16 cellular contexts compared by ENCODE assay signal in genomic region chr11:581752-582151, GRCh38. TPM values are rescaled to one million over a fixed set of nuclear protein-coding genes. Genes with fewer than 3 reads are reported as not detected.
DNase-seq lines count a peak whose midpoint lies in the region; TF ChIP-seq lines count a peak whose summit lies in the region.
"Had no signal": no experiment of that assay in that cellular context is flagged by ENCODE, and none has a peak within 500 bp of the region (broad histone marks: within the 10 kb centered on the region; RNA-seq: fewer than 3 reads in every experiment).

No MANE protein-coding gene starts in this region.

- DNase-seq in G401 (ENCODE audit: low spot score) (peak; percentile 63), RWPE1 (ENCODE audit: low spot score) (no peak), dorsolateral prefrontal cortex (peak in 9 of 10 donors; percentile 51 to 89 (median 77)), occipital lobe (lab: John Stamatoyannopoulos, UW) (peak; percentile 38), SW480 (ENCODE audit: low spot score) (no peak), AG08395 (ENCODE audit: low spot score) (no peak), NCI-H128 (lab: John Stamatoyannopoulos, UW; ENCODE audit: unreplicated experiment) (no peak)
- DNase-seq: CD8-positive, alpha-beta memory T cell; H7; Karpas-422; NCI-H1105 treated with DMSO at 0.1 percent for 48 hours; NCI-H187 treated with DMSO at 0.1 percent for 48 hours; NCI-H446; NCI-H748 treated with DMSO at 0.1 percent for 48 hours; PC-9; Right ventricle myocardium superior had no signal

- no peak overlapping the region for H3K4me3 ChIP-seq in dorsolateral prefrontal cortex
- H3K4me3 ChIP-seq: PC-9 had no signal

- H3K27me3 ChIP-seq in dorsolateral prefrontal cortex, result no peaks in the 10 kb centered on the region

- H3K27ac ChIP-seq in RWPE1, result peak overlapping the region; percentile 94; the same call in 1 of the 2 replicates
- peak overlapping the region in 2 of 59 donors; percentile 10 to 37 for H3K27ac ChIP-seq in dorsolateral prefrontal cortex
- H3K27ac ChIP-seq: PC-9 had no signal

- POLR2A ChIA-PET in RWPE1 (lab: Yijun Ruan, JAX; ENCODE audit: low non-redundant PET), result interaction anchor here (0.7 kb wide), 1 partner anchor 205 kb away, joined by 3 read pairs; no protein-coding TSS in a partner anchor

- TF ChIP-seq CTCF in RWPE1 (conservative IDR thresholded peaks at IDR 0.05; ENCODE audit: low read depth) (no peak), dorsolateral prefrontal cortex (IDR thresholded peaks at IDR 0.05 in 54 of 56, conservative IDR thresholded peaks at IDR 0.05 in 2 of 56; ENCODE audit: low read depth in 1 of 56, partially characterized antibody in 56 of 56) (no peak)

- CTCF ChIA-PET in RWPE1 (lab: Yijun Ruan, JAX), result no interaction called here

- in situ Hi-C loops in G401 (cut with HindIII; ENCODE audit: low sequenced_read_pairs), result no loop called here

- intact Hi-C loops in dorsolateral prefrontal cortex (cut with DNase I), result no loop called here

RNA-seq across cellular contexts. Expression of gene PHRF1, which starts 5.5 kb away (rescaled TPM):
- total RNA-seq in G401 (2014; rRNA removed; shearing (Covaris generic)), result 34.8 and 39.3 TPM in 2 replicates
- total RNA-seq in dorsolateral prefrontal cortex, result 10 to 100 TPM; 24.7 to 43.4 (median 32.3) TPM
- 27.3 TPM for total RNA-seq in occipital lobe

RNA-seq across cellular contexts. Expression of gene RASSF7, which starts 21.0 kb away (rescaled TPM):
- total RNA-seq in G401 (2014; rRNA removed; shearing (Covaris generic)), result 43.1 and 107 TPM in 2 replicates
- total RNA-seq in dorsolateral prefrontal cortex (10 to 100 TPM in 34 of 120 experiments, 1 to 10 TPM in 86; 4.1 to 15.0 (median 8.8) TPM), occipital lobe (2.5 TPM)

RNA-seq across cellular contexts. Expression of gene LMNTD2, which starts 21.2 kb away (rescaled TPM):
- 2.0 and 2.1 TPM in 2 replicates for total RNA-seq in G401 (2014; rRNA removed; shearing (Covaris generic))
- total RNA-seq in dorsolateral prefrontal cortex (1 to 10 TPM in 17 of 120 experiments, under 1 TPM in 67, not detected in 36; 0.20 to 2.8 (median 0.70) TPM), occipital lobe (0.16 TPM)

RNA-seq across cellular contexts. Expression of gene IRF7, which starts 34.0 kb away (rescaled TPM):
- 1.1 and 3.6 TPM in 2 replicates for total RNA-seq in G401 (2014; rRNA removed; shearing (Covaris generic))
- total RNA-seq in dorsolateral prefrontal cortex (10 to 100 TPM in 62 of 120 experiments, 1 to 10 TPM in 58; 3.7 to 42.0 (median 10.2) TPM), occipital lobe (7.6 TPM)

RNA-seq across cellular contexts. Expression of gene CDHR5, which starts 43.0 kb away (rescaled TPM):
- not detected in 2 replicates for total RNA-seq in G401 (2014; rRNA removed; shearing (Covaris generic))
- not detected for total RNA-seq in dorsolateral prefrontal cortex
- total RNA-seq in occipital lobe, result not detected
- total RNA-seq: CD8-positive, alpha-beta memory T cell; H7; PC-9; Right ventricle myocardium superior had no signal

Comparison
In these comparisons a context has a peak if more than half of its experiments do, and no peak if none do; other contexts are left out.
1. DNase-seq: peak in G401 (single experiment), dorsolateral prefrontal cortex (9 of 10) and occipital lobe (single experiment); none in RWPE1 (single experiment), SW480 (single experiment), AG08395 (single experiment) and NCI-H128 (single experiment).